ENCODE assay signal across 10 cellular contexts in genomic region chr7:34430456-34430855, GRCh38.
DNase-seq lines count a peak whose midpoint lies in the region; ATAC-seq and TF ChIP-seq lines count a peak whose summit lies in the region.
"Had no signal": no experiment of that assay in that cellular context is flagged by ENCODE, and none has a peak within 500 bp of the region (broad histone marks: within the 10 kb centered on the region; RNA-seq: fewer than 3 reads in every experiment).

No MANE protein-coding gene starts in this region.

- H3K9me3 Mint-ChIP-seq in effector memory CD8-positive, alpha-beta T cell, result peaks cover 14 to 20% of the 10 kb centered on the region in 2 donors

- no peaks in the 10 kb centered on the region for H3K4me1 Mint-ChIP-seq in effector memory CD8-positive, alpha-beta T cell (ENCODE audit: low read depth in 2 of 2)
- H3K4me1 Mint-ChIP-seq: CD4-positive, alpha-beta memory T cell had no signal

- no peaks in the 10 kb centered on the region for H3K27me3 ChIP-seq in parathyroid adenoma (ENCODE audit: control insufficient read depth, insufficient read depth, low read length)
- H3K27me3 ChIP-seq: tibial nerve had no signal

- no peak overlapping the region for H3K27ac ChIP-seq in parathyroid adenoma
- H3K27ac ChIP-seq: tibial nerve had no signal

- H3K4me3 ChIP-seq in parathyroid adenoma (ENCODE audit: low read depth, low read length), result no peak overlapping the region
- H3K4me3 ChIP-seq: tibial nerve had no signal

- no peaks in the 10 kb centered on the region for H3K9me3 ChIP-seq in parathyroid adenoma (ENCODE audit: control insufficient read depth, low read length)

- no peak overlapping the region for H3K9ac ChIP-seq in parathyroid adenoma

- DNase-seq in NCI-H524 (lab: John Stamatoyannopoulos, UW) (peak; percentile 16 to 19), NCI-H524 treated with DMSO at 0.1 percent for 48 hours (lab: John Stamatoyannopoulos, UW) (no peak), M059J (ENCODE audit: low read depth) (peak; percentile 62), cerebellum (ENCODE audit: low spot score) (peak; percentile 41)
- no peak for DNase-seq in stimulated activated CD4-positive, alpha-beta T cell treated with anti-CD3 and anti-CD28 coated beads, Interleukin-2, amount 100 ng/mL, for 24 hours
- DNase-seq in effector memory CD8-positive, alpha-beta T cell, result no peak
- DNase-seq: CD4-positive, alpha-beta memory T cell had no signal

- no peaks in the 10 kb centered on the region for H3K79me2 ChIP-seq in parathyroid adenoma

- ATAC-seq in HG02884 (IDR thresholded peaks at IDR 0.05; ENCODE audit: unreplicated experiment), result no peak
- ATAC-seq in effector memory CD8-positive, alpha-beta T cell (replicated peaks), result no peak

- H3K4me3 Mint-ChIP-seq in effector memory CD8-positive, alpha-beta T cell, result no peak overlapping the region
- H3K4me3 Mint-ChIP-seq: CD4-positive, alpha-beta memory T cell had no signal

- H3K36me3 Mint-ChIP-seq in effector memory CD8-positive, alpha-beta T cell (ENCODE audit: insufficient read depth), result no peaks in the 10 kb centered on the region
- H3K36me3 Mint-ChIP-seq: CD4-positive, alpha-beta memory T cell had no signal

- peak; percentile 14 for TF ChIP-seq CTCF in parathyroid adenoma (IDR thresholded peaks at IDR 0.05)

- H3K4me2 ChIP-seq in parathyroid adenoma (ENCODE audit: low read length), result no peak overlapping the region

- H3K27ac Mint-ChIP-seq in effector memory CD8-positive, alpha-beta T cell, result no peak overlapping the region
- H3K27ac Mint-ChIP-seq: CD4-positive, alpha-beta memory T cell had no signal

- no peaks in the 10 kb centered on the region for H3K4me1 ChIP-seq in parathyroid adenoma
- H3K4me1 ChIP-seq: tibial nerve had no signal

- H3K36me3 ChIP-seq in parathyroid adenoma (ENCODE audit: control insufficient read depth, insufficient read depth, low read length), result no peaks in the 10 kb centered on the region
- H3K36me3 ChIP-seq: tibial nerve had no signal

- no peak overlapping the region for H2AFZ ChIP-seq in parathyroid adenoma

- H3K27me3 Mint-ChIP-seq in effector memory CD8-positive, alpha-beta T cell, result no peaks in the 10 kb centered on the region
- H3K27me3 Mint-ChIP-seq: CD4-positive, alpha-beta memory T cell had no signal

Comparison
In these comparisons a context has a peak if more than half of its experiments do, and no peak if none do; other contexts are left out.
1. DNase-seq: peak in NCI-H524 (2 of 2), M059J (single experiment) and cerebellum (single experiment); none in NCI-H524 treated with DMSO at 0.1 percent for 48 hours (single experiment), stimulated activated CD4-positive, alpha-beta T cell treated with anti-CD3 and anti-CD28 coated beads, Interleukin-2, amount 100 ng/mL, for 24 hours (0 of 2) and effector memory CD8-positive, alpha-beta T cell (0 of 3).